ENCODE assay signal across 8 cellular contexts in the genomic region with DNA sequence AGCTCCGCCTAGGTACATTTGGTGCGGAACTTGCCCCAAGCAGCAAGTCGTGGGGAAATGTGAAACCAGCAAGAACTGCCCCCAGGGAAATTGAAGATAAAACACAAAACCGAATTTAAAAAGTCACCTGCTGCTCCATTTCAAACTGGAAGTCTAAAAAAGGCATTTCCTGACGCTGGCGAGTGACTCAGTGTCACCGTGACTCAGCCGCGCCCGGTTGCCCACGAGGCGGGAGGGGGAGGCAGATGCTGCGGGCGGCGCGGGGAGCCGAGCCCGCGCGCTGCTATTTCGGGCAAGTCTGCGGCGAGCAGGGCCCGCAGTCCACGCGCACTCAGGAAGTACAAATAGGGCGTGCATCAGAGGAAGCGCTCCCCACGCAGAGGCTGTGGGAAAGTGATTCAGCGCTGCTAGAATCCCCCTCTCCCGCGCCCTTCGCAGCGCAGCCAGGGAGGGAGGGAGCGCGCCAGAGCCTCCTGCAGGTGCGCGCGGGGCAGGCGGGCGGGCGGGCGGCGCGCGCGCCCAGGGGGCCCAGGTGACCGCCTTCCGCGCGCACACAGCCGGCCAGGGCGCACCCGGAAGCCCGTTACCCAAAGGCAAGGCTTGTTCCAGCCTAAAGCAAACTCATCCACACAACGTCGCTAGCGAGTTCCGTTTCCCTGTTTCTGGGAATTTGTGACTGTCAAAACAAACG.
DNase-seq lines count a peak whose midpoint lies in the region; ATAC-seq, FAIRE-seq and TF ChIP-seq lines count a peak whose summit lies in the region.

No MANE protein-coding gene starts in this region.

- TF ChIP-seq CTCF in ovary (IDR thresholded peaks at IDR 0.05) = no peak
- no peak for TF ChIP-seq CTCF in tibial artery (IDR thresholded peaks at IDR 0.05)

- intact Hi-C loops in head of caudate nucleus (cut with DNase I) = no loop called here
- intact Hi-C loops in ovary (cut with DNase I) = no loop called here
- intact Hi-C loops in tibial artery (cut with DNase I; ENCODE audit: low total_unique reads) = no loop called here

- 0% methylated on average over 31 to 60 of the region's 60 CpGs for WGBS in ovary, 3 donors

- H3K9me3 ChIP-seq in ovary = no peaks in the 10 kb centered on the region
- H3K9me3 ChIP-seq in tibial artery = no peaks in the 10 kb centered on the region

- no peak for TF ChIP-seq EP300 in ovary (IDR thresholded peaks at IDR 0.05)

- no peak for TF ChIP-seq POLR2A in ovary (IDR thresholded peaks at IDR 0.05)

- H3K27me3 ChIP-seq in ovary (no peaks in the 10 kb centered on the region), tibial artery (no peaks in the 10 kb centered on the region)

- DNase-seq in COLO829 (ENCODE audit: low spot score) = peak; percentile 86
- DNase-seq in HTR-8/SVneo (ENCODE audit: insufficient read length, low spot score) = peak; percentile 35
- peak; percentile 91 for DNase-seq in SIG-M5 (lab: John Stamatoyannopoulos, UW)
- peak; percentile 72 for DNase-seq in activated naive CD4-positive, alpha-beta T cell treated with anti-CD3 and anti-CD28 coated beads, Interleukin-2, amount 50 U/mL, for 16 hours
- peak; percentile 63 to 96 (median 84) for DNase-seq in head of caudate nucleus
- DNase-seq in ovary = peak; percentile 39 to 63 (median 59)
- peak; percentile 73 to 88 for DNase-seq in tibial artery

- peak; percentile 70 for ATAC-seq in GM21423 (IDR thresholded peaks at IDR 0.05; ENCODE audit: unreplicated experiment)

- H3K4me3 ChIP-seq in ovary = peak overlapping the region; percentile 39
- peak overlapping the region; percentile 55 to 66 for H3K4me3 ChIP-seq in tibial artery

- H3K4me1 ChIP-seq in ovary (ENCODE audit: insufficient read depth) (no peaks in the 10 kb centered on the region), tibial artery (peaks cover 0 to 20% (median 16%) of the 10 kb centered on the region in 4 donors)

- H3K27ac ChIP-seq in ovary (no peak overlapping the region), tibial artery (peak overlapping the region; percentile 68 to 80)

- peak; percentile 55 for FAIRE-seq in HTR-8/SVneo (lab: Jason Lieb, UNC)

- H3K36me3 ChIP-seq in ovary = no peaks in the 10 kb centered on the region
- H3K36me3 ChIP-seq in tibial artery = no peaks in the 10 kb centered on the region

Comparison
In these comparisons a context has a peak if more than half of its experiments do, and no peak if none do; other contexts are left out.
1. DNase-seq: peak in every context shown above with its lines; median percentile 91 in SIG-M5; 86 in COLO829; 84 in head of caudate nucleus; 80 in tibial artery; 72 in activated naive CD4-positive, alpha-beta T cell treated with anti-CD3 and anti-CD28 coated beads, Interleukin-2, amount 50 U/mL, for 16 hours; 59 in ovary; 35 in HTR-8/SVneo.
2. H3K27ac ChIP-seq: peak in tibial artery (2 of 2); none in ovary (0 of 2).